Comparison of ENCODE assay signal across 8 cellular contexts in genomic region chr5:57692582-57693487, GRCh38.
DNase-seq lines count a peak whose midpoint lies in the region; ATAC-seq and TF ChIP-seq lines count a peak whose summit lies in the region.

No MANE protein-coding gene starts in this region.

- H3K4me3 ChIP-seq in GM12865 (ENCODE audit: low read depth, low read length) (no peak overlapping the region), adipocyte (ENCODE audit: low read length) (peak overlapping the region; percentile 71), heart left ventricle (no peak overlapping the region)

- no peak for TF ChIP-seq POLR2A in heart left ventricle (IDR thresholded peaks at IDR 0.05)

- 36 to 50% (median 47%) methylated on average over 5 to 6 of the region's 6 CpGs for WGBS in heart left ventricle, 4 donors

- no peak for TF ChIP-seq CTCF in GM12865 (IDR thresholded peaks at IDR 0.05; ENCODE audit: insufficient read depth, low read depth, low read length, missing control alignments)
- no peak for TF ChIP-seq CTCF in heart left ventricle (IDR thresholded peaks at IDR 0.05)

- peaks cover 57% of the 10 kb centered on the region for H3K4me1 ChIP-seq in adipocyte (ENCODE audit: control insufficient read depth, insufficient read depth, low read length)
- peaks cover under 1 to 55% (median 36%) of the 10 kb centered on the region in 12 donors for H3K4me1 ChIP-seq in heart left ventricle

- ATAC-seq in heart left ventricle (peak; percentile 71 to 94 (median 88)), GM19328 (IDR thresholded peaks at IDR 0.05; ENCODE audit: unreplicated experiment) (no peak)

- no peaks in the 10 kb centered on the region for H3K9me3 ChIP-seq in adipocyte (ENCODE audit: control insufficient read depth, low read length)
- H3K9me3 ChIP-seq in heart left ventricle = no peaks in the 10 kb centered on the region

- DNase-seq in GM12865 (ENCODE audit: low read depth) (peak; percentile 8), HPDE6-E6E7 (ENCODE audit: extremely low spot score) (peak; percentile 88), adipocyte (ENCODE audit: low read depth) (peak; percentile 90), heart left ventricle (peak; percentile 58 to 87 (median 69)), putamen (ENCODE audit: low spot score) (peak; percentile 80), GF-D8 (lab: John Stamatoyannopoulos, UW) (no peak), D341Med (ENCODE audit: low spot score) (no peak)

- H3K27ac ChIP-seq in heart left ventricle = peak overlapping the region in 11 of 12 donors; percentile 24 to 86 (median 62)

- peak overlapping the region; percentile 52 for H3K9ac ChIP-seq in adipocyte (ENCODE audit: low read length)

- H3K27me3 ChIP-seq in adipocyte (replicated peaks; ENCODE audit: control insufficient read depth, insufficient read depth, low read length) = no peaks in the 10 kb centered on the region
- no peaks in the 10 kb centered on the region for H3K27me3 ChIP-seq in heart left ventricle

- intact Hi-C loops in heart left ventricle (cut with DNase I) = loop anchor here in 1 of 10 donors (10.0 kb wide), 1 partner anchor 188 kb away; no protein-coding TSS in a partner anchor

- H3K36me3 ChIP-seq in adipocyte (ENCODE audit: control insufficient read depth, insufficient read depth, low read length, severe bottlenecking) = no peaks in the 10 kb centered on the region
- no peaks in the 10 kb centered on the region for H3K36me3 ChIP-seq in heart left ventricle

Comparison
In these comparisons a context has a peak if more than half of its experiments do, and no peak if none do; other contexts are left out.
1. DNase-seq: peak in GM12865 (single experiment), HPDE6-E6E7 (single experiment), adipocyte (single experiment), heart left ventricle (5 of 5) and putamen (single experiment); none in GF-D8 (single experiment) and D341Med (single experiment).